In the genomic region with DNA sequence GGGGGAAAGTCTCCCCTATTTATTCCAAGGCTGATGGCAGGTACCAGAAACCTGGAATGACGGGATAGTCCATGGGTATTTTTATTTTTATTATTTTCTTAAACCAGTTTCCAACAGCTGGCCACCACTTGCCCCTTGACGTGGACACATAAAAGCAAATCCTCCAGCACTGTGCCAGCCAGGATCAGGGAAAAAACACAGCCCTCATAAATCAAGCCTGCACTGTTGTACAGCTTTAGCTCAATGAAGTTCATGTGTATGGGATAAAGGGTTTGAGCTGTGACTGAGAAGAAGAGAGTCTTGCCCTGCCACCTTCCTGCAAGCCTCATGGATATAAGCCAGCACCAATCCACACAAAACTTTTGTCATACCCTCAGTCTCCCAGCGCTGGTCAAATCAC, we compare ENCODE assay signal across 36 cellular contexts.
"Had no signal": no experiment of that assay in that cellular context is flagged by ENCODE, and none has a peak within 500 bp of the region (broad histone marks: within the 10 kb centered on the region; RNA-seq: fewer than 3 reads in every experiment).

No MANE protein-coding gene starts in this region.

- H3K36me3 Mint-ChIP-seq: activated CD4-positive, alpha-beta memory T cell treated with anti-CD3 and anti-CD28 coated beads for 36 hours; activated CD8-positive, alpha-beta memory T cell treated with anti-CD3 and anti-CD28 coated beads, Interleukin-2, amount 10 ng/mL, durations not matched to agents 7 days and 5 days; activated naive CD4-positive, alpha-beta T cell treated with anti-CD3 and anti-CD28 coated beads, Interleukin-2, amount 50 U/mL, for 24 hours; activated naive CD8-positive, alpha-beta T cell treated with anti-CD3 and anti-CD28 coated beads for 36 hours had no signal

- DNase-seq: activated CD4-positive, alpha-beta memory T cell treated with anti-CD3 and anti-CD28 coated beads for 36 hours; activated CD4-positive, alpha-beta T cell treated with anti-CD3 and anti-CD28 coated beads for 36 hours; activated CD4-positive, alpha-beta T cell treated with anti-CD3 and anti-CD28 coated beads, Interleukin-2, amount 10 ng/mL, durations not matched to agents 24 days and 14 days; activated CD4-positive, CD25-positive, alpha-beta regulatory T cell; activated CD4-positive, CD25-positive, alpha-beta regulatory T cell treated with anti-CD3 and anti-CD28 coated beads, Interleukin-2, amount 50 U/mL, for 72 hours; activated CD8-positive, alpha-beta memory T cell treated with anti-CD3 and anti-CD28 coated beads, Interleukin-2, amount 10 ng/mL, durations not matched to agents 7 days and 5 days; activated CD8-positive, alpha-beta memory T cell treated with anti-CD3 and anti-CD28 coated beads, Interleukin-2, amount 50 U/mL, for 4 hours; activated CD8-positive, alpha-beta T cell treated with anti-CD3 and anti-CD28 coated beads, Interleukin-2, amount 10 ng/mL, durations not matched to agents 7 days and 5 days; activated effector memory CD4-positive, alpha-beta T cell treated with anti-CD3 and anti-CD28 coated beads, Interleukin-2, amount 50 U/mL, for 16 hours; activated naive CD4-positive, alpha-beta T cell treated with anti-CD3 and anti-CD28 coated beads for 36 hours; activated naive CD8-positive, alpha-beta T cell treated with anti-CD3 and anti-CD28 coated beads for 36 hours; activated naive CD8-positive, alpha-beta T cell treated with anti-CD3 and anti-CD28 coated beads, Interleukin-2, amount 50 U/mL, for 24 hours; activated T-cell treated with anti-CD3 and anti-CD28 coated beads, Interleukin-2, amount 50 U/mL, for 1 hour; activated T-cell treated with anti-CD3 and anti-CD28 coated beads, Interleukin-2, amount 50 U/mL, for 48 hours; adrenal gland; amygdala; aorta; body of pancreas; central memory CD4-positive, alpha-beta T cell; cerebellar nuclear complex; colonic mucosa; effector CD8-positive, alpha-beta T cell; esophagus squamous epithelium; foreskin fibroblast; head of caudate nucleus; T-helper 1 cell; T-helper 17 cell; T1000 had no signal

- ATAC-seq: activated CD4-positive, alpha-beta T cell treated with anti-CD3 and anti-CD28 coated beads for 36 hours; activated CD8-positive, alpha-beta memory T cell treated with anti-CD3 and anti-CD28 coated beads, Interleukin-2, amount 10 ng/mL, durations not matched to agents 7 days and 5 days; activated CD8-positive, alpha-beta T cell treated with anti-CD3 and anti-CD28 coated beads, Interleukin-2, amount 10 ng/mL, durations not matched to agents 7 days and 5 days; activated naive CD8-positive, alpha-beta T cell treated with anti-CD3 and anti-CD28 coated beads, Interleukin-2, amount 50 U/mL, for 24 hours; body of pancreas; T-helper 17 cell had no signal

- H3K27me3 ChIP-seq: adrenal gland, body of pancreas, colonic mucosa, esophagus squamous epithelium had no signal

- H3K36me3 ChIP-seq: adrenal gland, colonic mucosa, esophagus squamous epithelium had no signal

- H3K27ac ChIP-seq: adrenal gland, body of pancreas, colonic mucosa, epithelial cell of prostate, esophagus squamous epithelium had no signal

- FAIRE-seq: endometrium, endothelial cell of umbilical vein, frontal cortex had no signal

- H3K27ac Mint-ChIP-seq: activated CD4-positive, alpha-beta memory T cell treated with anti-CD3 and anti-CD28 coated beads for 36 hours; activated CD4-positive, alpha-beta T cell treated with anti-CD3 and anti-CD28 coated beads for 36 hours; activated CD4-positive, alpha-beta T cell treated with anti-CD3 and anti-CD28 coated beads, Interleukin-2, amount 10 ng/mL, durations not matched to agents 24 days and 14 days; activated CD8-positive, alpha-beta memory T cell treated with anti-CD3 and anti-CD28 coated beads, Interleukin-2, amount 10 ng/mL, durations not matched to agents 7 days and 5 days; activated CD8-positive, alpha-beta T cell treated with anti-CD3 and anti-CD28 coated beads, Interleukin-2, amount 10 ng/mL, durations not matched to agents 7 days and 5 days; activated naive CD4-positive, alpha-beta T cell treated with anti-CD3 and anti-CD28 coated beads for 36 hours; activated naive CD4-positive, alpha-beta T cell treated with anti-CD3 and anti-CD28 coated beads, Interleukin-2, amount 50 U/mL, for 24 hours; activated naive CD8-positive, alpha-beta T cell treated with anti-CD3 and anti-CD28 coated beads for 36 hours; activated naive CD8-positive, alpha-beta T cell treated with anti-CD3 and anti-CD28 coated beads, Interleukin-2, amount 50 U/mL, for 24 hours; activated T-helper 1 cell treated with anti-CD3 and anti-CD28 coated beads, Interleukin-12 subunit alpha, Interleukin-12 subunit beta, Interleukin-2, Interleukin-4 antibody, amounts not matched to agents 30 ng/mL and 10 ng/mL and 1 ng/mL, durations not matched to agents 14 hours and 24 hours and 36 hours; activated T-helper 2 cell treated with anti-CD3 and anti-CD28 coated beads, Interferon-gamma antibody, Interleukin-2, Interleukin-4, amounts not matched to agents 10 μg/mL and 5 μg/mL and 100 μg/mL, durations not matched to agents 14 hours and 24 hours and 36 hours; T-helper 17 cell; T-helper 2 cell treated with Interferon-gamma antibody and Interleukin-4, amounts not matched to agents 5 μg/mL and 100 μg/mL, for 36 hours had no signal

- H3K9me3 ChIP-seq: adrenal gland, body of pancreas, colonic mucosa, esophagus squamous epithelium had no signal

- H3K4me1 ChIP-seq: adrenal gland, body of pancreas, colonic mucosa had no signal

- H3K4me1 Mint-ChIP-seq: activated CD4-positive, alpha-beta T cell treated with anti-CD3 and anti-CD28 coated beads for 36 hours; activated CD4-positive, alpha-beta T cell treated with anti-CD3 and anti-CD28 coated beads, Interleukin-2, amount 10 ng/mL, durations not matched to agents 24 days and 14 days; activated CD8-positive, alpha-beta memory T cell treated with anti-CD3 and anti-CD28 coated beads, Interleukin-2, amount 10 ng/mL, durations not matched to agents 7 days and 5 days; activated naive CD4-positive, alpha-beta T cell treated with anti-CD3 and anti-CD28 coated beads, Interleukin-2, amount 50 U/mL, for 24 hours; activated naive CD8-positive, alpha-beta T cell treated with anti-CD3 and anti-CD28 coated beads for 36 hours; activated naive CD8-positive, alpha-beta T cell treated with anti-CD3 and anti-CD28 coated beads, Interleukin-2, amount 50 U/mL, for 24 hours; T-helper 17 cell had no signal

- H3K4me3 Mint-ChIP-seq: activated CD4-positive, alpha-beta memory T cell treated with anti-CD3 and anti-CD28 coated beads for 36 hours; activated CD4-positive, alpha-beta T cell treated with anti-CD3 and anti-CD28 coated beads for 36 hours; activated CD4-positive, alpha-beta T cell treated with anti-CD3 and anti-CD28 coated beads, Interleukin-2, amount 10 ng/mL, durations not matched to agents 24 days and 14 days; activated CD8-positive, alpha-beta memory T cell treated with anti-CD3 and anti-CD28 coated beads, Interleukin-2, amount 10 ng/mL, durations not matched to agents 7 days and 5 days; activated CD8-positive, alpha-beta T cell treated with anti-CD3 and anti-CD28 coated beads, Interleukin-2, amount 10 ng/mL, durations not matched to agents 7 days and 5 days; activated naive CD4-positive, alpha-beta T cell treated with anti-CD3 and anti-CD28 coated beads for 36 hours; activated naive CD4-positive, alpha-beta T cell treated with anti-CD3 and anti-CD28 coated beads, Interleukin-2, amount 50 U/mL, for 24 hours; activated naive CD8-positive, alpha-beta T cell treated with anti-CD3 and anti-CD28 coated beads for 36 hours; activated naive CD8-positive, alpha-beta T cell treated with anti-CD3 and anti-CD28 coated beads, Interleukin-2, amount 50 U/mL, for 24 hours; activated T-helper 1 cell treated with anti-CD3 and anti-CD28 coated beads, Interleukin-12 subunit alpha, Interleukin-12 subunit beta, Interleukin-2, Interleukin-4 antibody, amounts not matched to agents 30 ng/mL and 10 ng/mL and 1 ng/mL, durations not matched to agents 14 hours and 24 hours and 36 hours; T-helper 17 cell; T-helper 2 cell treated with Interferon-gamma antibody and Interleukin-4, amounts not matched to agents 5 μg/mL and 100 μg/mL, for 36 hours had no signal

- H3K27me3 Mint-ChIP-seq: activated CD4-positive, alpha-beta memory T cell treated with anti-CD3 and anti-CD28 coated beads for 36 hours; activated CD4-positive, alpha-beta T cell treated with anti-CD3 and anti-CD28 coated beads for 36 hours; activated CD4-positive, alpha-beta T cell treated with anti-CD3 and anti-CD28 coated beads, Interleukin-2, amount 10 ng/mL, durations not matched to agents 24 days and 14 days; activated CD8-positive, alpha-beta memory T cell treated with anti-CD3 and anti-CD28 coated beads, Interleukin-2, amount 10 ng/mL, durations not matched to agents 7 days and 5 days; activated naive CD4-positive, alpha-beta T cell treated with anti-CD3 and anti-CD28 coated beads, Interleukin-2, amount 50 U/mL, for 24 hours; activated naive CD8-positive, alpha-beta T cell treated with anti-CD3 and anti-CD28 coated beads for 36 hours; activated naive CD8-positive, alpha-beta T cell treated with anti-CD3 and anti-CD28 coated beads, Interleukin-2, amount 50 U/mL, for 24 hours; T-helper 17 cell had no signal

- H3K4me3 ChIP-seq: adrenal gland, body of pancreas, colonic mucosa, esophagus squamous epithelium had no signal

- H3K9me3 Mint-ChIP-seq: activated naive CD4-positive, alpha-beta T cell treated with anti-CD3 and anti-CD28 coated beads, Interleukin-2, amount 50 U/mL, for 24 hours; activated naive CD8-positive, alpha-beta T cell treated with anti-CD3 and anti-CD28 coated beads for 36 hours; activated T-helper 2 cell treated with anti-CD3 and anti-CD28 coated beads, Interferon-gamma antibody, Interleukin-2, Interleukin-4, amounts not matched to agents 10 μg/mL and 5 μg/mL and 100 μg/mL, durations not matched to agents 14 hours and 24 hours and 36 hours had no signal
